Comparison of ENCODE assay signal across 24 cellular contexts in the genomic region with DNA sequence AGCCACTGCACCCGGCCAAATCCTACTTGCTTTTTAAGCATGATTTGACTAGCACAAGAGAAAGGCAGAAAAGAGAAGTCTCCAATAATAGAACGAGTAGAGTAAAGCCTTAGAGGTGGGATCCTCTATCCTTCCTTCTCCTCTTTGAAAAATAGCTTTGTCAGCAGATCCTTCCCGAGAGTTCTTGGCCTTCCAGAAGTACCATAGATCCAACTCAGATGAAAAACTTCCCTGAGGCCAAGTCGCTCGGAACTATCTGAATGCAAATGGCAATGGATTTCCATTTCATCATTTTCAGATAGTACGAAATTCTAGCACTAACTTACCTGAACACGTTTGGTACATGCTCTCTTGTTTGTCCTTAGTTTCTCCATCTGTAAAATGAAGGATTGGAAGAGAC.
"Had no signal": no experiment of that assay in that cellular context is flagged by ENCODE, and none has a peak within 500 bp of the region (broad histone marks: within the 10 kb centered on the region; RNA-seq: fewer than 3 reads in every experiment).

No MANE protein-coding gene starts in this region.

- ATAC-seq: PC-3, Right ventricle myocardium inferior, T-cell had no signal

- H3K9ac ChIP-seq: KMS-11 had no signal

- FAIRE-seq: HTR-8/SVneo had no signal

- H3K36me3 ChIP-seq: SJCRH30 had no signal

- H3K27me3 ChIP-seq: SJCRH30 had no signal

- H3K4me3 ChIP-seq: SJCRH30 had no signal

- H3K27ac ChIP-seq: HL-60, KMS-11, RWPE1, SJCRH30 had no signal

- H3K9me3 ChIP-seq: SJCRH30 had no signal

- H3K4me2 ChIP-seq: KMS-11 had no signal

- DNase-seq: Kasumi-1, MM.1S, NCI-H1092 treated with DMSO at 0.1 percent for 48 hours, NCI-H1436, NCI-H187, NCI-H2029, NCI-H2081 treated with DMSO at 0.1 percent for 48 hours, NCI-H2171, NCI-H226, NCI-H446, NCI-H510A, NCI-H524 treated with DMSO at 0.1 percent for 48 hours, NCI-H69, NCI-H774, PC-3, SHP77 treated with DMSO at 0.1 percent for 48 hours, SJCRH30, SW 1271, T-cell had no signal
